ENCODE assay signal across 8 cellular contexts in the genomic region with DNA sequence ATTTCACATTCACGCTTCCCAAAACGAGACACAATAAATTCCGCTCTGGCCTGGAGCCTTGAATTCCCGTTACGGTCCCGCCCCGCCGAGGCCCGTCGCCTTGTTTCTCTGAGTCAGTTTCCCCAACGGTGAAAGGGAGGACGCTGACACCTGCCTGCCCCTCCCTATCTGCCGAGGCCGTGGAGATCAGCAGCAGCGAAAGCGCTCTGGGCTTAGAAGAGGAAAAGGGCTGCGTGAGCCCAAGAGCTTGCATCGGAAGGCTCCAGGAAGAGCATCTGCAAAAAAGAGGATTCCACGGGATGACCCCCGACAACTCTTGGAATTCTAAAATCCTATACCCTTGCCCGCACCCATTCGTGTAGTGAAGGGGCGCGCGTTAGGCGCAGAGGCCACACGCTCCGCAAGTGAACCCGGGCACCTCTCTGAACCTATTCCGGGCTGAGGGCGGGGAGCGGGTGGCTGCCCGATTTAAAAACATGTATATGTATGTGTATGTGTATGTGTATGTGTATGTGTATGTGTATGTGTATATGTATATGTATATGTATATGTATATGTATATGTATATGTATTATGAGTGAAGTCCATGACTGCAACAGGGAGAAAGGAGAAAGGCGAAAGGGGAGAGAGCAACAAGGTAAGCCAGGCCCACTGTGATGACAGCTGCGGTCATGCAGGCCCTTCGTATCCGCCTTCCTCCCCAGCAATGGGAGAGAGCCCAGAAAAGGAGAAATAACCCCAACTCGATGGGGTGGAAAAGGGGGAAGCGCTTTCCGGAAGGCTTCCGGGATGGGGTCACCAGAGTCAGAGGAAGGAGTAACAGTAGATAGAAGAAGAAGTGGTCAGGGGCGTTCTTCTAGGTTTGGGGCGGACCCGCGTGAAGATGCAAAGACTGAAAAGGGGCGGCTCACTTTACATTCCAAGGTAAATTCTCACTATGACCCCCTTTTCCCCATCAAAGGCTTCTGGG. TPM values are rescaled to one million over a fixed set of nuclear protein-coding genes. Genes with fewer than 3 reads are reported as not detected.
DNase-seq lines count a peak whose midpoint lies in the region; ATAC-seq and TF ChIP-seq lines count a peak whose summit lies in the region.

No MANE protein-coding gene starts in this region.

- H3K27me3 Mint-ChIP-seq in activated CD4-positive, alpha-beta memory T cell treated with anti-CD3 and anti-CD28 coated beads for 36 hours: no peaks in the 10 kb centered on the region
- no peaks in the 10 kb centered on the region for H3K27me3 Mint-ChIP-seq in natural killer cell treated with Interleukin-12 subunit alpha and Interleukin-12 subunit beta and Interleukin-15 and Interleukin-18, amount 100 ng/mL, for 72 hours

- no peaks in the 10 kb centered on the region for H3K27me3 ChIP-seq in MG63
- H3K27me3 ChIP-seq in stomach smooth muscle (ENCODE audit: control insufficient read depth in 1 of 2, insufficient read depth in 2 of 2, low read length in 2 of 2): no peaks in the 10 kb centered on the region

- H3K9me3 ChIP-seq in MG63 (no peaks in the 10 kb centered on the region), stomach smooth muscle (ENCODE audit: control insufficient read depth in 2 of 2, low read length in 2 of 2) (no peaks in the 10 kb centered on the region)

- intact Hi-C loops in activated CD4-positive, alpha-beta memory T cell treated with anti-CD3 and anti-CD28 coated beads for 36 hours (cut with micrococcal nuclease): loop anchor here (1.0 to 5.0 kb wide), 5 partner anchors 59 to 454 kb away; a partner anchor contains a TSS

- H3K36me3 ChIP-seq in MG63 (peaks cover 12% of the 10 kb centered on the region), stomach smooth muscle (ENCODE audit: control insufficient read depth in 2 of 2, insufficient read depth in 2 of 2, low read length in 2 of 2) (no peaks in the 10 kb centered on the region)

- H3K4me1 ChIP-seq in stomach smooth muscle (ENCODE audit: control insufficient read depth, insufficient read depth, low read length): peaks cover 19% of the 10 kb centered on the region

- H3K9me3 Mint-ChIP-seq in activated CD4-positive, alpha-beta memory T cell treated with anti-CD3 and anti-CD28 coated beads for 36 hours: no peaks in the 10 kb centered on the region
- no peaks in the 10 kb centered on the region for H3K9me3 Mint-ChIP-seq in natural killer cell treated with Interleukin-12 subunit alpha and Interleukin-12 subunit beta and Interleukin-15 and Interleukin-18, amount 100 ng/mL, for 72 hours

- H3K27ac Mint-ChIP-seq in activated CD4-positive, alpha-beta memory T cell treated with anti-CD3 and anti-CD28 coated beads for 36 hours: peak overlapping the region; percentile 89
- peak overlapping the region; percentile 86 to 92 for H3K27ac Mint-ChIP-seq in natural killer cell treated with Interleukin-12 subunit alpha and Interleukin-12 subunit beta and Interleukin-15 and Interleukin-18, amount 100 ng/mL, for 72 hours

- peak overlapping the region; percentile 93 to 96 for H3K9ac ChIP-seq in stomach smooth muscle (ENCODE audit: low read length in 2 of 2)

- POLR2A ChIA-PET in activated CD4-positive, alpha-beta memory T cell treated with anti-CD3 and anti-CD28 coated beads for 36 hours (lab: Charles Lee): interaction anchor here (0.6 to 1.7 kb wide), 11 partner anchors 8 to 458 kb away, joined by 3 to 9 read pairs (median 4); no protein-coding TSS in a partner anchor

- H3K4me3 ChIP-seq in MG63: peak overlapping the region; percentile 85
- H3K4me3 ChIP-seq in epithelial cell of esophagus (ENCODE audit: low read length): peak overlapping the region; percentile 88
- peak overlapping the region; percentile 75 to 98 for H3K4me3 ChIP-seq in stomach smooth muscle (ENCODE audit: low read length in 2 of 2)

- H3K36me3 Mint-ChIP-seq in activated CD4-positive, alpha-beta memory T cell treated with anti-CD3 and anti-CD28 coated beads for 36 hours: peaks cover 2% of the 10 kb centered on the region
- no peaks in the 10 kb centered on the region for H3K36me3 Mint-ChIP-seq in natural killer cell treated with Interleukin-12 subunit alpha and Interleukin-12 subunit beta and Interleukin-15 and Interleukin-18, amount 100 ng/mL, for 72 hours

- peaks cover 33% of the 10 kb centered on the region for H3K4me1 Mint-ChIP-seq in activated CD4-positive, alpha-beta memory T cell treated with anti-CD3 and anti-CD28 coated beads for 36 hours (ENCODE audit: low read depth)
- peaks cover 21 to 24% of the 10 kb centered on the region in 2 donors for H3K4me1 Mint-ChIP-seq in natural killer cell treated with Interleukin-12 subunit alpha and Interleukin-12 subunit beta and Interleukin-15 and Interleukin-18, amount 100 ng/mL, for 72 hours (ENCODE audit: low read depth in 2 of 2)

- peak overlapping the region; percentile 91 for H3K4me3 Mint-ChIP-seq in activated CD4-positive, alpha-beta memory T cell treated with anti-CD3 and anti-CD28 coated beads for 36 hours
- peak overlapping the region; percentile 94 for H3K4me3 Mint-ChIP-seq in natural killer cell treated with Interleukin-12 subunit alpha and Interleukin-12 subunit beta and Interleukin-15 and Interleukin-18, amount 100 ng/mL, for 72 hours

- CTCF ChIA-PET in activated CD4-positive, alpha-beta memory T cell treated with anti-CD3 and anti-CD28 coated beads for 36 hours (lab: Charles Lee): interaction anchor here (0.7 to 3.1 kb wide), 10 partner anchors 9 to 285 kb away, joined by 3 to 29 read pairs (median 4); no protein-coding TSS in a partner anchor

- TF ChIP-seq CTCF in epithelial cell of esophagus (IDR thresholded peaks at IDR 0.05; ENCODE audit: insufficient read depth, low read depth, low read length, missing control alignments): no peak

- DNase-seq in SIG-M5 treated with dmso at 0.1 percent for 504 hours (lab: John Stamatoyannopoulos, UW; ENCODE audit: unreplicated experiment) (peak; percentile 64), SIG-M5 (lab: John Stamatoyannopoulos, UW) (no peak), MG63 (no peak), epithelial cell of esophagus (ENCODE audit: low read depth) (peak; percentile 81), HT-29 (ENCODE audit: low spot score) (no peak)
- peak; percentile 83 for DNase-seq in activated CD4-positive, alpha-beta memory T cell treated with anti-CD3 and anti-CD28 coated beads for 36 hours
- DNase-seq in natural killer cell treated with Interleukin-12 subunit alpha and Interleukin-12 subunit beta and Interleukin-15 and Interleukin-18, amount 100 ng/mL, for 72 hours (ENCODE audit: low spot score): no peak

- no peak for ATAC-seq in natural killer cell treated with Interleukin-12 subunit alpha and Interleukin-12 subunit beta and Interleukin-15 and Interleukin-18, amount 100 ng/mL, for 72 hours

- peak overlapping the region; percentile 88 for H3K27ac ChIP-seq in stomach smooth muscle (ENCODE audit: low read length)

RNA-seq across cellular contexts. Expression of a gene that starts 0.9 kb away (rescaled TPM):
- total RNA-seq in MG63 (2014; rRNA removed; shearing (Covaris generic); ENCODE audit: low replicate concordance): 30.7 and 52.0 TPM in 2 replicates
- total RNA-seq in activated CD4-positive, alpha-beta memory T cell treated with anti-CD3 and anti-CD28 coated beads for 36 hours: 10 to 100 TPM; 44.1 to 45.5 TPM
- total RNA-seq in natural killer cell treated with Interleukin-12 subunit alpha and Interleukin-12 subunit beta and Interleukin-15 and Interleukin-18, amount 100 ng/mL, for 72 hours: 10 to 100 TPM; 53.4 to 86.9 TPM
- total RNA-seq in HT-29 (2014; rRNA removed; shearing (Covaris generic)): 23.6 and 26.1 TPM in 2 replicates

RNA-seq across cellular contexts. Expression of a gene that starts 41.8 kb away (rescaled TPM):
- total RNA-seq in MG63 (2014; rRNA removed; shearing (Covaris generic); ENCODE audit: low replicate concordance): not detected in 2 replicates
- total RNA-seq in activated CD4-positive, alpha-beta memory T cell treated with anti-CD3 and anti-CD28 coated beads for 36 hours: not detected
- total RNA-seq in natural killer cell treated with Interleukin-12 subunit alpha and Interleukin-12 subunit beta and Interleukin-15 and Interleukin-18, amount 100 ng/mL, for 72 hours: not detected
- total RNA-seq in HT-29 (2014; rRNA removed; shearing (Covaris generic)): not detected in 2 replicates

Comparison
In these comparisons a context has a peak if more than half of its experiments do, and no peak if none do; other contexts are left out.
1. DNase-seq: peak in SIG-M5 treated with dmso at 0.1 percent for 504 hours (single experiment), activated CD4-positive, alpha-beta memory T cell treated with anti-CD3 and anti-CD28 coated beads for 36 hours (single experiment) and epithelial cell of esophagus (single experiment); none in SIG-M5 (single experiment), MG63 (single experiment), natural killer cell treated with Interleukin-12 subunit alpha and Interleukin-12 subunit beta and Interleukin-15 and Interleukin-18, amount 100 ng/mL, for 72 hours (single experiment) and HT-29 (single experiment).
2. Peak in every context shown above with its lines, with median percentiles within 50 percentile points of each other: H3K4me3 ChIP-seq.